ENCODE assay signal across 12 cellular contexts in the genomic region with DNA sequence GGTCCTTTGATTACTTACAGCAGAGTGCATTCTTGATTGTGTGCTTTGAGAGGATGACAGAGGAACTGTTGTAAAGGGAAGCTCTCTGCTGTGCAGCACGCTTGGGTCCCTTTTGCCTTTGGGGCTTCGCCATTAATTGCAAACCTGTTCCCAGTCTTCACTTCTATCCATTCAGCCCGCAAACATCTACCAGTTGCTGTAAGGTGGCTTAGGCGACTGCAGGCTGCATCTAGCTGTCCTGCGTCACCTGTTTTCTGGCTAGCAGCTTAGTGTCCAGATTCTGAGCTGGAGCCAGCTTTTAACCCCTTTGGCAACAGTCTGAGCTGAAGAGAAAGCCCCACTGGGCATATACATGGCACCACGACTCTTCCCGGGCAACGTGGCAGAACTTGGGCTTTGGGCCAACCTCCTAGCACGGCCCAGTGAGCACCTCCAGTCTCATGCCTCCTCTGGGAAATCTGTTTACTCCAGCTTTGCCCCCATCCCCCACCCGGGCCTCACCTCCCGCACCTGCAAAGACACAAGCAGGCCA. TPM values are rescaled to one million over a fixed set of nuclear protein-coding genes. Genes with fewer than 3 reads are reported as not detected.
A peak's percentile ranks its signal among the peaks of the same experiment; 100 is the strongest.
DNase-seq lines count a peak whose midpoint lies in the region; ATAC-seq, FAIRE-seq and TF ChIP-seq lines count a peak whose summit lies in the region.
"Had no signal": no experiment of that assay in that cellular context is flagged by ENCODE, and none has a peak within 500 bp of the region (broad histone marks: within the 10 kb centered on the region; RNA-seq: fewer than 3 reads in every experiment).

No MANE protein-coding gene starts in this region.

- H2BK5ac ChIP-seq in H1 (ENCODE audit: low read depth, low read length), result no peak overlapping the region

- H3K36me3 ChIP-seq in H1 (ENCODE audit: control insufficient read depth in 2 of 4, insufficient read depth in 4 of 4, low read length in 3 of 4), result peaks cover 0 to 15% (median 2%) of the 10 kb centered on the region in 4 experiments; a peak in 5 of 8 replicates
- H3K36me3 ChIP-seq in tibial nerve, result peaks cover 0 to 21% (median 0%) of the 10 kb centered on the region in 3 donors

- H3K18ac ChIP-seq in H1 (ENCODE audit: extremely low read depth, low read length), result no peak overlapping the region

- no peaks in the 10 kb centered on the region; the same call in 1 of the 2 replicates for H3K79me1 ChIP-seq in H1 (ENCODE audit: low read depth, low read length)

- POLR2A ChIA-PET in H1 (lab: Charles Lee; ENCODE audit: partially characterized antibody), result interaction anchor here (0.5 to 3.3 kb wide), 12 partner anchors 10 to 179 kb away, joined by 3 to 19 read pairs (median 4); partner anchors contain the start of genes LZTS3 and SLC4A11

- H4K20me1 ChIP-seq in H1 (replicated peaks in 1 of 2; ENCODE audit: control insufficient read depth in 1 of 2, insufficient read depth in 2 of 2, low read length in 2 of 2), result peaks cover 0 to 9% of the 10 kb centered on the region in 2 experiments

- no peak overlapping the region for H3K4me3 ChIP-seq in H1 (ENCODE audit: extremely low read depth in 1 of 4, insufficient read depth in 2 of 4, low read depth in 3 of 4, low read length in 4 of 4)
- no peak overlapping the region for H3K4me3 ChIP-seq in tibial nerve

- H2AK5ac ChIP-seq in H1 (ENCODE audit: low read depth, low read length), result no peak overlapping the region

- no peak for TF ChIP-seq EP300 in H1 (IDR thresholded peaks at IDR 0.05; ENCODE audit: borderline replicate concordance in 1 of 2, low read depth in 2 of 2, low read length in 2 of 2)
- no peak for TF ChIP-seq EP300 in tibial nerve (IDR thresholded peaks at IDR 0.05)

- no peak overlapping the region for H4K5ac ChIP-seq in H1 (ENCODE audit: insufficient read length, low read depth, low read length)

- no peak overlapping the region for H2BK15ac ChIP-seq in H1 (ENCODE audit: low read length)

- H3K4me2 ChIP-seq in H1 (ENCODE audit: insufficient read depth in 1 of 2, low read depth in 2 of 2, low read length in 2 of 2), result no peak overlapping the region

- peaks cover 6% of the 10 kb centered on the region for H3K23me2 ChIP-seq in H1 (ENCODE audit: low read depth, low read length)

- H3K9me3 ChIP-seq in H1 (ENCODE audit: insufficient read depth in 2 of 2, low read depth in 1 of 2, low read length in 1 of 2) (no peaks in the 10 kb centered on the region), tibial nerve (no peaks in the 10 kb centered on the region)

- no peak overlapping the region for H4K8ac ChIP-seq in H1 (ENCODE audit: extremely low read depth, insufficient read depth, low read length)

- H3K4ac ChIP-seq in H1 (replicated peaks; ENCODE audit: insufficient read length, low read depth, low read length), result no peak overlapping the region

- H3K4me1 ChIP-seq in H1 (replicated peaks in 1 of 4; ENCODE audit: control insufficient read depth in 3 of 4, insufficient read depth in 4 of 4, low read length in 3 of 4), result peaks cover 2 to 9% (median 3%) of the 10 kb centered on the region in 4 experiments; a peak in 5 of 7 replicates
- H3K4me1 ChIP-seq in tibial nerve, result peaks cover 0 to 30% (median 18%) of the 10 kb centered on the region in 4 donors

- no peak overlapping the region for H3K23ac ChIP-seq in H1 (ENCODE audit: insufficient read length)

- no peak overlapping the region for H3K14ac ChIP-seq in H1 (ENCODE audit: insufficient read length)

- H2BK120ac ChIP-seq in H1 (replicated peaks; ENCODE audit: low read depth, low read length), result no peak overlapping the region

- H3K79me2 ChIP-seq in H1 (ENCODE audit: control insufficient read depth in 1 of 2, insufficient read depth in 2 of 2, low read length in 2 of 2), result peaks cover 8 to 23% of the 10 kb centered on the region in 2 experiments; a peak in 3 of 4 replicates

- CTCF ChIA-PET in H1 (lab: Charles Lee; ENCODE audit: partially characterized antibody), result interaction anchor here (0.6 to 1.5 kb wide), 6 partner anchors 11 to 292 kb away, joined by 3 to 5 read pairs (median 4); partner anchors contain the start of gene ITPA

- H2AFZ ChIP-seq in H1 (ENCODE audit: low read length), result no peak overlapping the region

- DNase-seq in NCI-H1436 (lab: John Stamatoyannopoulos, UW) (peak; percentile 42), NCI-H1436 treated with DMSO at 0.1 percent for 48 hours (lab: John Stamatoyannopoulos, UW) (no peak), NCI-H2196 treated with DMSO at 0.1 percent for 48 hours (lab: John Stamatoyannopoulos, UW; ENCODE audit: unreplicated experiment) (peak; percentile 55), H1 (ENCODE audit: low read depth in 1 of 2, low spot score in 2 of 2) (no peak), tibial nerve (ENCODE audit: low spot score in 2 of 2) (no peak), HT-29 (ENCODE audit: low spot score) (no peak), SIG-M5 treated with dmso at 0.1 percent for 504 hours (lab: John Stamatoyannopoulos, UW; ENCODE audit: unreplicated experiment) (no peak)
- DNase-seq: activated T-cell treated with anti-CD3 and anti-CD28 coated beads for 4 hours; naive thymus-derived CD8-positive, alpha-beta T cell had no signal

- no peak for ATAC-seq in HG03097 (IDR thresholded peaks at IDR 0.05; ENCODE audit: low FRiP score, unreplicated experiment)
- ATAC-seq: naive thymus-derived CD8-positive, alpha-beta T cell had no signal

- peak overlapping the region; percentile 68; the same call in 1 of the 2 replicates for H2BK12ac ChIP-seq in H1 (ENCODE audit: low read depth, low read length)

- H3K27ac ChIP-seq in H1 (ENCODE audit: low read depth, low read length) (no peak overlapping the region; the same call in 1 of the 2 replicates), tibial nerve (no peak overlapping the region)
- H3K27ac ChIP-seq: RWPE1 had no signal

- no peak overlapping the region for H3K56ac ChIP-seq in H1 (replicated peaks; ENCODE audit: insufficient read length, low read depth, low read length)

- H2BK20ac ChIP-seq in H1 (ENCODE audit: low read length), result no peak overlapping the region

- WGBS in H1 (ENCODE audit: extremely low coverage in 1 of 2, insufficient coverage in 1 of 2, insufficient read length in 1 of 2, insufficient replicate concordance in 2 of 2, low coverage in 1 of 2, low lambda C conversion rate in 2 of 2, missing lambda C conversion rate in 1 of 2), 2 experiments, result 84% methylated on average over 11 of the region's 11 CpGs; no CpG with 5 or more reads in 1 of the 2 experiments
- 41 to 56% methylated on average over 11 of the region's 11 CpGs for WGBS in tibial nerve, 2 donors

- TF ChIP-seq POLR2A in H1 (IDR thresholded peaks at IDR 0.05; ENCODE audit: control extremely low read depth in 1 of 2, low read depth in 2 of 2, low read length in 2 of 2), result peak in 1 of 2 experiments; percentile 28; a peak in 1 of 3 replicates
- no peak for TF ChIP-seq POLR2A in tibial nerve (IDR thresholded peaks at IDR 0.05)

- H3K27me3 ChIP-seq in H1 (replicated peaks in 1 of 4; ENCODE audit: control insufficient read depth in 3 of 4, extremely low read depth in 1 of 4, insufficient read depth in 3 of 4, low read length in 3 of 4) (no peaks in the 10 kb centered on the region; a peak in 1 of 7 replicates), tibial nerve (no peaks in the 10 kb centered on the region)

- TF ChIP-seq RAD21 in H1 (IDR thresholded peaks at IDR 0.05 in 1 of 2, conservative IDR thresholded peaks at IDR 0.05 in 1 of 2; ENCODE audit: low read depth in 2 of 2, low read length in 2 of 2), result no peak

- H3K9ac ChIP-seq in H1 (replicated peaks in 1 of 4; ENCODE audit: extremely low read depth in 1 of 4, low read depth in 3 of 4, low read length in 3 of 4), result peak overlapping the region in 1 of 4 experiments; percentile 33; a peak in 1 of 7 replicates

- TF ChIP-seq CTCF in H1 (IDR thresholded peaks at IDR 0.05; ENCODE audit: control extremely low read depth in 1 of 3, insufficient read depth in 1 of 3, low read depth in 1 of 3, low read length in 3 of 3) (no peak), tibial nerve (IDR thresholded peaks at IDR 0.05) (no peak)

- FAIRE-seq in H1 (lab: Jason Lieb, UNC), result no peak
- FAIRE-seq: A204.1 had no signal

- H4K91ac ChIP-seq in H1 (replicated peaks; ENCODE audit: insufficient read length, low read length), result no peak overlapping the region

RNA-seq across cellular contexts. Expression of gene FASTKD5, which starts 2.5 kb away (rescaled TPM):
- 21.3 and 25.9 TPM in 2 replicates for total RNA-seq in H1 (2021; fragmentation: NEBNext Ultra II Directional; extraction: Animal tissue kit (Norgen Biotek cat#: 25700))
- polyA plus RNA-seq in H1 (2011; rRNA removed), result 8.9 and 12.0 TPM in 2 replicates
- polyA plus RNA-seq in H1 (2011; cell fraction: cytosol; rRNA removed), result 15.7 TPM
- 9.0 TPM for polyA plus RNA-seq in H1 (2011; cell fraction: nucleus; rRNA removed)
- 14.5 to 21.7 TPM (median 17.9 TPM) in 4 replicates for polyA plus RNA-seq in H1 (2012, experiment 1 of 2)
- 3.8 TPM for polyA plus RNA-seq in H1 (2012, experiment 2 of 2)
- 15.4 TPM for polyA plus RNA-seq in H1 (2013, experiment 1 of 2)
- polyA plus RNA-seq in H1 (2013, experiment 2 of 2), result 14.8 TPM
- polyA minus RNA-seq in H1 (2011; rRNA and poly(A)+ RNA removed), result 28.2 and 34.7 TPM in 2 replicates
- polyA minus RNA-seq in H1 (2011; cell fraction: cytosol; rRNA and poly(A)+ RNA removed), result 12.4 TPM
- 15.7 TPM for polyA minus RNA-seq in H1 (2011; cell fraction: nucleus; rRNA and poly(A)+ RNA removed)
- total RNA-seq in tibial nerve, result 10 to 100 TPM in 2 of 4 donors, 1 to 10 TPM in 2; 5.9 to 11.3 (median 8.8) TPM
- 11.3 and 11.9 TPM in 2 replicates for total RNA-seq in HT-29 (2014; rRNA removed; shearing (Covaris generic))

RNA-seq across cellular contexts. Expression of gene UBOX5, which starts 2.5 kb away (rescaled TPM):
- total RNA-seq in H1 (2021; fragmentation: NEBNext Ultra II Directional; extraction: Animal tissue kit (Norgen Biotek cat#: 25700)), result 4.2 and 4.9 TPM in 2 replicates
- polyA plus RNA-seq in H1 (2011; rRNA removed), result 4.0 and 5.2 TPM in 2 replicates
- 3.8 TPM for polyA plus RNA-seq in H1 (2011; cell fraction: cytosol; rRNA removed)
- polyA plus RNA-seq in H1 (2011; cell fraction: nucleus; rRNA removed), result 5.2 TPM
- 3.2 to 3.9 TPM (median 3.6 TPM) in 4 replicates for polyA plus RNA-seq in H1 (2012, experiment 1 of 2)
- 4.6 TPM for polyA plus RNA-seq in H1 (2012, experiment 2 of 2)
- 2.6 TPM for polyA plus RNA-seq in H1 (2013, experiment 1 of 2)
- polyA plus RNA-seq in H1 (2013, experiment 2 of 2), result 2.3 TPM
- 5.7 and 7.4 TPM in 2 replicates for polyA minus RNA-seq in H1 (2011; rRNA and poly(A)+ RNA removed)
- polyA minus RNA-seq in H1 (2011; cell fraction: cytosol; rRNA and poly(A)+ RNA removed), result 3.6 TPM
- 4.1 TPM for polyA minus RNA-seq in H1 (2011; cell fraction: nucleus; rRNA and poly(A)+ RNA removed)
- total RNA-seq in tibial nerve, result 10 to 100 TPM in 1 of 4 donors, 1 to 10 TPM in 3; 7.5 to 10.8 (median 8.6) TPM
- total RNA-seq in HT-29 (2014; rRNA removed; shearing (Covaris generic)), result 5.0 and 5.4 TPM in 2 replicates

RNA-seq across cellular contexts. Expression of gene LZTS3, which starts 11.2 kb away (rescaled TPM):
- 31.8 and 33.3 TPM in 2 replicates for total RNA-seq in H1 (2021; fragmentation: NEBNext Ultra II Directional; extraction: Animal tissue kit (Norgen Biotek cat#: 25700))
- polyA plus RNA-seq in H1 (2011; rRNA removed), result 33.5 and 54.4 TPM in 2 replicates
- polyA plus RNA-seq in H1 (2011; cell fraction: cytosol; rRNA removed), result 46.5 TPM
- polyA plus RNA-seq in H1 (2011; cell fraction: nucleus; rRNA removed), result 189 TPM
- polyA plus RNA-seq in H1 (2012, experiment 1 of 2), result 21.7 to 35.2 TPM (median 31.4 TPM) in 4 replicates
- 24.7 TPM for polyA plus RNA-seq in H1 (2012, experiment 2 of 2)
- 19.8 TPM for polyA plus RNA-seq in H1 (2013, experiment 1 of 2)
- 17.5 TPM for polyA plus RNA-seq in H1 (2013, experiment 2 of 2)
- polyA minus RNA-seq in H1 (2011; rRNA and poly(A)+ RNA removed), result 21.1 and 26.4 TPM in 2 replicates
- polyA minus RNA-seq in H1 (2011; cell fraction: cytosol; rRNA and poly(A)+ RNA removed), result 24.1 TPM
- polyA minus RNA-seq in H1 (2011; cell fraction: nucleus; rRNA and poly(A)+ RNA removed), result 31.4 TPM
- total RNA-seq in tibial nerve, result 10 to 100 TPM; 10.9 to 28.2 (median 18.6) TPM
- 6.5 and 6.6 TPM in 2 replicates for total RNA-seq in HT-29 (2014; rRNA removed; shearing (Covaris generic))

RNA-seq across cellular contexts. Expression of gene DDRGK1, which starts 42.3 kb away (rescaled TPM):
- 42.0 and 43.8 TPM in 2 replicates for total RNA-seq in H1 (2021; fragmentation: NEBNext Ultra II Directional; extraction: Animal tissue kit (Norgen Biotek cat#: 25700))
- 29.4 and 31.2 TPM in 2 replicates for polyA plus RNA-seq in H1 (2011; rRNA removed)
- 51.1 TPM for polyA plus RNA-seq in H1 (2011; cell fraction: cytosol; rRNA removed)
- 35.3 TPM for polyA plus RNA-seq in H1 (2011; cell fraction: nucleus; rRNA removed)
- polyA plus RNA-seq in H1 (2012, experiment 1 of 2), result 37.0 to 47.9 TPM (median 45.6 TPM) in 4 replicates
- polyA plus RNA-seq in H1 (2012, experiment 2 of 2), result 29.9 TPM
- polyA plus RNA-seq in H1 (2013, experiment 1 of 2), result 48.3 TPM
- polyA plus RNA-seq in H1 (2013, experiment 2 of 2), result 56.7 TPM
- 11.3 and 15.2 TPM in 2 replicates for polyA minus RNA-seq in H1 (2011; rRNA and poly(A)+ RNA removed)
- 16.9 TPM for polyA minus RNA-seq in H1 (2011; cell fraction: cytosol; rRNA and poly(A)+ RNA removed)
- polyA minus RNA-seq in H1 (2011; cell fraction: nucleus; rRNA and poly(A)+ RNA removed), result 12.4 TPM
- 100 to 1,000 TPM in 2 of 4 donors, 10 to 100 TPM in 2; 76.7 to 117 (median 89.9) TPM for total RNA-seq in tibial nerve
- total RNA-seq in HT-29 (2014; rRNA removed; shearing (Covaris generic)), result 45.8 and 55.5 TPM in 2 replicates

RNA-seq across cellular contexts. Expression of gene ITPA, which starts 47.2 kb away (rescaled TPM):
- total RNA-seq in H1 (2021; fragmentation: NEBNext Ultra II Directional; extraction: Animal tissue kit (Norgen Biotek cat#: 25700)), result 80.9 and 94.0 TPM in 2 replicates
- 88.2 and 90.3 TPM in 2 replicates for polyA plus RNA-seq in H1 (2011; rRNA removed)
- 76.8 TPM for polyA plus RNA-seq in H1 (2011; cell fraction: cytosol; rRNA removed)
- 68.8 TPM for polyA plus RNA-seq in H1 (2011; cell fraction: nucleus; rRNA removed)
- polyA plus RNA-seq in H1 (2012, experiment 1 of 2), result 78.5 to 95.4 TPM (median 90.5 TPM) in 4 replicates
- 85.8 TPM for polyA plus RNA-seq in H1 (2012, experiment 2 of 2)
- polyA plus RNA-seq in H1 (2013, experiment 1 of 2), result 73.6 TPM
- polyA plus RNA-seq in H1 (2013, experiment 2 of 2), result 72.9 TPM
- 14.7 and 15.6 TPM in 2 replicates for polyA minus RNA-seq in H1 (2011; rRNA and poly(A)+ RNA removed)
- 22.7 TPM for polyA minus RNA-seq in H1 (2011; cell fraction: cytosol; rRNA and poly(A)+ RNA removed)
- 13.9 TPM for polyA minus RNA-seq in H1 (2011; cell fraction: nucleus; rRNA and poly(A)+ RNA removed)
- total RNA-seq in tibial nerve, result 10 to 100 TPM; 39.4 to 62.4 (median 50.5) TPM
- 132 and 133 TPM in 2 replicates for total RNA-seq in HT-29 (2014; rRNA removed; shearing (Covaris generic))

Comparison
In these comparisons a context has a peak if more than half of its experiments do, and no peak if none do; other contexts are left out.
1. DNase-seq: peak in NCI-H1436 (single experiment) and NCI-H2196 treated with DMSO at 0.1 percent for 48 hours (single experiment); none in NCI-H1436 treated with DMSO at 0.1 percent for 48 hours (single experiment), H1 (0 of 2), tibial nerve (0 of 2), HT-29 (single experiment) and SIG-M5 treated with dmso at 0.1 percent for 504 hours (single experiment).